In the genomic region with DNA sequence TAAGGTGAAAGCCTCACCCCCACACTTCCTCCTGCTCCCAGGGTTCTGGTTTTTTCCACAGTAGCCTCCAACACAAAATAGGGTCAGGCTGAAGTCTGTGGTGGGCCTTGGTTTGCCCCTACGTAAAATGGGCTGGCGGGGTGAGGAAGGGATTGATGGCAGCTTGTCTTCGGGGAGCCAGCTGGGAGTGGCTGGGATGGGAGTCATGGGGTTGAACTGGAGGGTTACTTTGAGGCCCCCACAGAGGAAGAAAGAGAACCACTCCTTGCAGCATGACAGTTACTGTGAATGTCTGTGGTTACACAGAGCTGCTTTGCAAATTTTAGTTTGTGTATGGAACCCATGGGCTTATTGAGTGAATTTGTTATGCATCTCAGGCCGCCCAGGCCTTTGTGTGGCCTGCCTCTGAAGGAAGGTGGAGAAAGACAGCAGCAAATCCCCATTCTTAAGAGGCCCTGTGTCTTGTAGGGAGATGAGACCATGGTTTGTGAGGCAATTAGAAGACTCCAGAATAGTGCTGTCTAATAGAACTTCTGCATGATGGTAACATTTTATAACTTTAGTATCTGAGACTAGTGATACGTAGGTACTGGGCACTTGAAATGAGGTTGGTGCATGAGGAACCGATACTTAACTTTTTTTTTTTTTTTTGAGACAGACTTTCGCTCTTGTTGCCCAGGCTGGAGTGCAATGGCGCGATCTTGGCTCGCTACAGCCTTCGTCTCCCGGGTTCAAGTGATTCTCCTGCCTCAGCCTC, we compare ENCODE assay signal across 9 cellular contexts. TPM values are rescaled to one million over a fixed set of nuclear protein-coding genes. Genes with fewer than 3 reads are reported as not detected.
A peak's percentile ranks its signal among the peaks of the same experiment; 100 is the strongest.
DNase-seq lines count a peak whose midpoint lies in the region; ATAC-seq and TF ChIP-seq lines count a peak whose summit lies in the region.
"Had no signal": no experiment of that assay in that cellular context is flagged by ENCODE, and none has a peak within 500 bp of the region (broad histone marks: within the 10 kb centered on the region; RNA-seq: fewer than 3 reads in every experiment).

No MANE protein-coding gene starts in this region.

- H3K4me1 Mint-ChIP-seq in activated T-cell treated with anti-CD3 and anti-CD28 coated beads, Interleukin-2, amount 50 U/mL, for 24 hours (ENCODE audit: low read depth): peaks cover 68% of the 10 kb centered on the region
- peaks cover 72% of the 10 kb centered on the region for H3K4me1 Mint-ChIP-seq in activated naive CD8-positive, alpha-beta T cell (ENCODE audit: low read depth)

- peak overlapping the region in 1 of 2 donors; percentile 36 for H3K27ac ChIP-seq in testis

- TF ChIP-seq CTCF in testis (IDR thresholded peaks at IDR 0.05): no peak

- 56 to 80% methylated on average over 12 of the region's 12 CpGs for WGBS in testis, 2 donors

- intact Hi-C loops in testis (cut with DNase I; ENCODE audit: low total_unique reads): no loop called here

- no peaks in the 10 kb centered on the region for H3K36me3 ChIP-seq in testis (ENCODE audit: low read depth, missing control alignments)

- no peaks in the 10 kb centered on the region for H3K27me3 ChIP-seq in testis

- no peak for TF ChIP-seq POLR2A in testis (IDR thresholded peaks at IDR 0.05)

- H3K27ac Mint-ChIP-seq in activated T-cell treated with anti-CD3 and anti-CD28 coated beads, Interleukin-2, amount 50 U/mL, for 24 hours: peak overlapping the region; percentile 95
- H3K27ac Mint-ChIP-seq in activated naive CD8-positive, alpha-beta T cell: peak overlapping the region; percentile 86

- ATAC-seq in HG03095 (IDR thresholded peaks at IDR 0.05; ENCODE audit: unreplicated experiment): peak; percentile 47
- peak; percentile 48 for ATAC-seq in stimulated activated naive CD8-positive, alpha-beta T cell treated with anti-CD3 and anti-CD28 coated beads, Interleukin-15, Interleukin-2, amounts not matched to agents 100 U/mL and 50 U/mL, for 24 hours

- H3K9me3 Mint-ChIP-seq in activated T-cell treated with anti-CD3 and anti-CD28 coated beads, Interleukin-2, amount 50 U/mL, for 24 hours: no peaks in the 10 kb centered on the region
- H3K9me3 Mint-ChIP-seq in activated naive CD8-positive, alpha-beta T cell (ENCODE audit: low read depth): no peaks in the 10 kb centered on the region

- H3K27me3 Mint-ChIP-seq in activated T-cell treated with anti-CD3 and anti-CD28 coated beads, Interleukin-2, amount 50 U/mL, for 24 hours: no peaks in the 10 kb centered on the region
- no peaks in the 10 kb centered on the region for H3K27me3 Mint-ChIP-seq in activated naive CD8-positive, alpha-beta T cell

- no peak overlapping the region for H3K4me3 ChIP-seq in testis

- H3K4me3 Mint-ChIP-seq in activated T-cell treated with anti-CD3 and anti-CD28 coated beads, Interleukin-2, amount 50 U/mL, for 24 hours: peak overlapping the region; percentile 64
- peak overlapping the region; percentile 70 for H3K4me3 Mint-ChIP-seq in activated naive CD8-positive, alpha-beta T cell

- peaks cover 64% of the 10 kb centered on the region for H3K4me1 ChIP-seq in testis

- peaks cover 80% of the 10 kb centered on the region for H3K36me3 Mint-ChIP-seq in activated T-cell treated with anti-CD3 and anti-CD28 coated beads, Interleukin-2, amount 50 U/mL, for 24 hours (ENCODE audit: low read depth)
- H3K36me3 Mint-ChIP-seq in activated naive CD8-positive, alpha-beta T cell: no peaks in the 10 kb centered on the region

- DNase-seq in activated T-cell treated with anti-CD3 and anti-CD28 coated beads, Interleukin-2, amount 50 U/mL, for 24 hours: no peak
- DNase-seq in activated T-cell treated with anti-CD3 and anti-CD28 coated beads for 4 hours (no peak), testis (no peak), activated gamma-delta T cell (lab: John Stamatoyannopoulos, UW) (no peak), glomerular visceral epithelial cell (ENCODE audit: extremely low spot score) (no peak)
- DNase-seq in stimulated activated naive CD8-positive, alpha-beta T cell treated with anti-CD3 and anti-CD28 coated beads, Interleukin-15, Interleukin-2, amounts not matched to agents 100 U/mL and 50 U/mL, for 24 hours: peak; percentile 51
- DNase-seq: substantia nigra had no signal

- no peaks in the 10 kb centered on the region for H3K9me3 ChIP-seq in testis

RNA-seq across cellular contexts. Expression of gene TRIM8, which starts 8.1 kb away (rescaled TPM):
- total RNA-seq in testis: 100 to 1,000 TPM; 114 to 170 TPM
- 69.8 TPM for polyA plus RNA-seq in testis (ENCODE audit: insufficient read depth, low read depth, low replicate concordance)
